ENCODE assay signal across 9 cellular contexts in the genomic region with DNA sequence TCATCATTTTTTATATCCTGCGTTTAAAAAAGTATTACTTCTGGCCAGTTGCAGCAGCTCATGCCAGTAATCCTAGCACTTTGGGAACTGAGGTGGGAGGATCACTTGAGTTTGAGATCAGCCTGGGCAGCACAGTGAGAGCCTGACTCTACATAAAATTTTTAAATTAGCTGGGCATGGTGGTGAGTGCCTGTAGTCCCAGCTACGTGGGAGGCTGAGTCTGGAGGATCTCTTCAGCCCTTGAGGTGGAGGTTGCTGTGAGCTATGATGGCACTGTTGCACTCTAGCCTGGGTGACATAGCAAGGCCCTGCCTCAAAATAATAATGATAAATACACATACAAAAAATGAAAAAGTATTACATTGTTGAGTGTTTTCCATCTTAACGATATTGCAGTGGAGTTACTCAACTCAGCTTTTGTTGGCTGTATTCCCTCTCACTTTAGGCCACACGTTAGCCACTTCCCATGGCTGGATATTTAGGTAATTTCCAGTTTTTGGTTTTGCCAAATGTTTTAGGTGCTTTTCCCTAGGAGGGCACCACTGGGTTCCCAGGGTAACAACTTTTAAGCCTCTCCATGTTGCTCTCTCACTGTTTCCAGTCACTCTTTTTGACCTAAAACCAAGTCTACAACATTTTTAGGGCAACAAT. TPM values are rescaled to one million over a fixed set of nuclear protein-coding genes. Genes with fewer than 3 reads are reported as not detected.
DNase-seq lines count a peak whose midpoint lies in the region; ATAC-seq and TF ChIP-seq lines count a peak whose summit lies in the region.
"Had no signal": no experiment of that assay in that cellular context is flagged by ENCODE, and none has a peak within 500 bp of the region (broad histone marks: within the 10 kb centered on the region; RNA-seq: fewer than 3 reads in every experiment).

No MANE protein-coding gene starts in this region.

- TF ChIP-seq CTCF in fibroblast of the aortic adventitia (IDR thresholded peaks at IDR 0.05; ENCODE audit: insufficient read depth, low read length) (no peak), psoas muscle (IDR thresholded peaks at IDR 0.05) (no peak), Calu3 (IDR thresholded peaks at IDR 0.05; ENCODE audit: unreplicated experiment) (no peak)

- POLR2A ChIA-PET in naive thymus-derived CD4-positive, alpha-beta T cell (lab: Charles Lee), result no interaction called here

- H3K27ac ChIP-seq in psoas muscle, result peak overlapping the region; percentile 82
- H3K27ac ChIP-seq in naive thymus-derived CD4-positive, alpha-beta T cell (ENCODE audit: low read depth, low read length), result no peak overlapping the region

- H3K36me3 ChIP-seq in adipocyte (ENCODE audit: control insufficient read depth, insufficient read depth, low read length, severe bottlenecking), result no peaks in the 10 kb centered on the region
- H3K36me3 ChIP-seq in psoas muscle (ENCODE audit: insufficient read depth in 1 of 2, low read depth in 1 of 2), result no peaks in the 10 kb centered on the region
- H3K36me3 ChIP-seq in naive thymus-derived CD4-positive, alpha-beta T cell (ENCODE audit: control insufficient read depth in 2 of 3, insufficient read depth in 3 of 3, low read length in 3 of 3), result no peaks in the 10 kb centered on the region
- H3K36me3 ChIP-seq: HAP-1 had no signal

- intact Hi-C loops in psoas muscle (cut with DNase I) (no loop called here), Calu3 (cut with micrococcal nuclease; ENCODE audit: unreplicated experiment) (loop anchor here (10.0 kb wide), 1 partner anchor 84 kb away; no protein-coding TSS in a partner anchor)
- intact Hi-C loops in naive thymus-derived CD4-positive, alpha-beta T cell (cut with micrococcal nuclease), result no loop called here

- DNase-seq in EL (peak; percentile 39), adipocyte (ENCODE audit: low read depth) (peak; percentile 66), fibroblast of the aortic adventitia (ENCODE audit: low read depth) (peak; percentile 95), psoas muscle (peak in 1 of 2 donors; percentile 1), cerebellum (ENCODE audit: low spot score) (no peak), Calu3 (no peak)
- no peak for DNase-seq in naive thymus-derived CD4-positive, alpha-beta T cell

- no peaks in the 10 kb centered on the region for H3K27me3 ChIP-seq in adipocyte (replicated peaks; ENCODE audit: control insufficient read depth, insufficient read depth, low read length)
- H3K27me3 ChIP-seq in psoas muscle (ENCODE audit: insufficient read depth in 3 of 3, low read length in 2 of 3), result no peaks in the 10 kb centered on the region
- no peaks in the 10 kb centered on the region for H3K27me3 ChIP-seq in naive thymus-derived CD4-positive, alpha-beta T cell (ENCODE audit: control insufficient read depth in 2 of 2, insufficient read depth in 2 of 2, low read length in 2 of 2)

- H3K9ac ChIP-seq in adipocyte (ENCODE audit: low read length), result no peak overlapping the region

- H3K36me3 Mint-ChIP-seq in naive thymus-derived CD4-positive, alpha-beta T cell, result no peaks in the 10 kb centered on the region
- peaks cover 22% of the 10 kb centered on the region for H3K36me3 Mint-ChIP-seq in Calu3 (ENCODE audit: insufficient read depth, unreplicated experiment)

- no TSS peak for BruUV-seq in Calu3 (replicated peaks; lab: Mats Ljungman, UMichigan)

- CTCF ChIA-PET in naive thymus-derived CD4-positive, alpha-beta T cell (lab: Charles Lee), result no interaction called here
- CTCF ChIA-PET in Calu3 (lab: Charles Lee), result no interaction called here

- no peak for ATAC-seq in psoas muscle
- no peak for ATAC-seq in naive thymus-derived CD4-positive, alpha-beta T cell
- no peak for ATAC-seq in HG03439 (IDR thresholded peaks at IDR 0.05; ENCODE audit: unreplicated experiment)

- H3K4me3 ChIP-seq in adipocyte (ENCODE audit: low read length), result no peak overlapping the region
- H3K4me3 ChIP-seq in fibroblast of the aortic adventitia (ENCODE audit: low read depth, low read length), result no peak overlapping the region
- H3K4me3 ChIP-seq in psoas muscle, result no peak overlapping the region
- no peak overlapping the region for H3K4me3 ChIP-seq in naive thymus-derived CD4-positive, alpha-beta T cell (ENCODE audit: low read length)
- H3K4me3 ChIP-seq: HAP-1 had no signal

- 59 to 65% (median 65%) methylated on average over 4 of the region's 4 CpGs for WGBS in psoas muscle, 3 donors

- no peaks in the 10 kb centered on the region for H3K9me3 Mint-ChIP-seq in naive thymus-derived CD4-positive, alpha-beta T cell
- no peaks in the 10 kb centered on the region for H3K9me3 Mint-ChIP-seq in Calu3 (ENCODE audit: low read depth, unreplicated experiment)

- peaks cover 0 to 10% (median 8%) of the 10 kb centered on the region in 7 donors for H3K4me1 Mint-ChIP-seq in naive thymus-derived CD4-positive, alpha-beta T cell
- peaks cover 23% of the 10 kb centered on the region for H3K4me1 Mint-ChIP-seq in Calu3 (ENCODE audit: low read depth, unreplicated experiment)

- H3K4me1 ChIP-seq in adipocyte (ENCODE audit: control insufficient read depth, insufficient read depth, low read length), result peaks cover 28% of the 10 kb centered on the region
- peaks cover 30% of the 10 kb centered on the region for H3K4me1 ChIP-seq in psoas muscle
- no peaks in the 10 kb centered on the region for H3K4me1 ChIP-seq in naive thymus-derived CD4-positive, alpha-beta T cell (ENCODE audit: control insufficient read depth in 2 of 2, insufficient read depth in 2 of 2, low read length in 2 of 2)

- H3K9me3 ChIP-seq in adipocyte (ENCODE audit: control insufficient read depth, low read length) (no peaks in the 10 kb centered on the region), psoas muscle (no peaks in the 10 kb centered on the region)
- H3K9me3 ChIP-seq in naive thymus-derived CD4-positive, alpha-beta T cell (ENCODE audit: control insufficient read depth in 2 of 3, low read length in 3 of 3), result no peaks in the 10 kb centered on the region
- H3K9me3 ChIP-seq: HAP-1 had no signal

- no peak overlapping the region for H3K4me3 Mint-ChIP-seq in naive thymus-derived CD4-positive, alpha-beta T cell
- H3K4me3 Mint-ChIP-seq in Calu3 (ENCODE audit: low read depth, unreplicated experiment), result no peak overlapping the region

- H3K27me3 Mint-ChIP-seq in naive thymus-derived CD4-positive, alpha-beta T cell, result no peaks in the 10 kb centered on the region
- no peaks in the 10 kb centered on the region for H3K27me3 Mint-ChIP-seq in Calu3 (ENCODE audit: unreplicated experiment)

- no peak overlapping the region for H3K27ac Mint-ChIP-seq in naive thymus-derived CD4-positive, alpha-beta T cell
- H3K27ac Mint-ChIP-seq in Calu3 (ENCODE audit: unreplicated experiment), result no peak overlapping the region

RNA-seq across cellular contexts. Expression of a gene that starts 20.6 kb away (rescaled TPM):
- 4.5 and 26.5 TPM in 2 replicates for total RNA-seq in fibroblast of the aortic adventitia (ENCODE audit: low replicate concordance)
- total RNA-seq in psoas muscle, result 10 to 100 TPM in 2 of 4 donors, 1 to 10 TPM in 2; 4.8 to 26.2 (median 12.4) TPM
- polyA plus RNA-seq in psoas muscle, result 10 to 100 TPM in 1 of 3 donors, 1 to 10 TPM in 2; 4.0 to 30.7 (median 5.1) TPM
- total RNA-seq in naive thymus-derived CD4-positive, alpha-beta T cell, result 1 to 10 TPM in 2 of 5 experiments, under 1 TPM in 3; 0.29 to 2.0 (median 0.81) TPM
- polyA plus RNA-seq in naive thymus-derived CD4-positive, alpha-beta T cell, result under 1 TPM; 0.15 to 0.22 TPM
- total RNA-seq in cerebellum, result 12.2 TPM
- 7.6 and 8.7 TPM in 2 replicates for total RNA-seq in Calu3 (2022)

Comparison
In these comparisons a context has a peak if more than half of its experiments do, and no peak if none do; other contexts are left out.
1. DNase-seq: peak in EL (single experiment), adipocyte (single experiment) and fibroblast of the aortic adventitia (single experiment); none in naive thymus-derived CD4-positive, alpha-beta T cell (0 of 9), cerebellum (single experiment) and Calu3 (single experiment).